ENCODE assay signal across 8 cellular contexts in genomic region chr1:108746382-108747127, GRCh38. TPM values are rescaled to one million over a fixed set of nuclear protein-coding genes. Genes with fewer than 3 reads are reported as not detected.
DNase-seq lines count a peak whose midpoint lies in the region; ATAC-seq and TF ChIP-seq lines count a peak whose summit lies in the region.

Gene STXBP3, plus strand, starts transcription at chr1:108746674. Its CDS starts 64 bp downstream, at chr1:108746738.

- TF ChIP-seq CTCF in dorsolateral prefrontal cortex (IDR thresholded peaks at IDR 0.05 in 54 of 56, conservative IDR thresholded peaks at IDR 0.05 in 2 of 56; ENCODE audit: low read depth in 1 of 56, partially characterized antibody in 56 of 56) (peak; percentile 91 to 99 (median 97)), lower leg skin (IDR thresholded peaks at IDR 0.05) (peak in 2 of 3 donors; percentile 1 to 81)

- H3K9me3 ChIP-seq in CD4-positive, CD25-positive, alpha-beta regulatory T cell (ENCODE audit: control insufficient read depth in 2 of 2, low read length in 2 of 2), result no peaks in the 10 kb centered on the region

- peak within 1 kb of the TSS; percentile 92 to 100 (median 98) for H3K4me3 Mint-ChIP-seq in CD4-positive, CD25-positive, alpha-beta regulatory T cell
- peak within 1 kb of the TSS; percentile 95 for H3K4me3 Mint-ChIP-seq in activated CD4-positive, alpha-beta memory T cell treated with anti-CD3 and anti-CD28 coated beads for 36 hours

- H3K27ac ChIP-seq in CD4-positive, CD25-positive, alpha-beta regulatory T cell (ENCODE audit: insufficient read depth, low read length, poor library complexity, severe bottlenecking), result peak within 1 kb of the TSS; percentile 92
- H3K27ac ChIP-seq in dorsolateral prefrontal cortex, result peak within 1 kb of the TSS; percentile 83 to 100 (median 98)

- H3K36me3 ChIP-seq in CD4-positive, CD25-positive, alpha-beta regulatory T cell (ENCODE audit: control insufficient read depth, insufficient read depth, low read length), result no peaks in the 10 kb centered on the region

- H3K4me1 Mint-ChIP-seq in CD4-positive, CD25-positive, alpha-beta regulatory T cell, result peaks cover 8 to 43% (median 37%) of the 10 kb centered on the region in 4 donors
- peaks cover 28% of the 10 kb centered on the region for H3K4me1 Mint-ChIP-seq in activated CD4-positive, alpha-beta memory T cell treated with anti-CD3 and anti-CD28 coated beads for 36 hours (ENCODE audit: low read depth)

- POLR2A ChIA-PET in activated CD4-positive, alpha-beta memory T cell treated with anti-CD3 and anti-CD28 coated beads for 36 hours (lab: Charles Lee), result interaction anchor here (3.1 kb wide), 1 partner anchor 54 kb away, joined by 14 read pairs; the partner anchor contains the start of gene PRPF38B

- WGBS in lower leg skin, 2 donors, result 1 to 2% methylated on average over 38 to 64 of the region's 71 CpGs

- intact Hi-C loops in activated CD4-positive, alpha-beta memory T cell treated with anti-CD3 and anti-CD28 coated beads for 36 hours (cut with micrococcal nuclease), result loop anchor here (1.0 to 5.0 kb wide), 8 partner anchors 42 to 801 kb away; partner anchors contain the start of genes CLCC1, EEIG2, GNAI3 and HENMT1
- intact Hi-C loops in dorsolateral prefrontal cortex (cut with DNase I), result loop anchor here (1.0 to 10.0 kb wide), 7 partner anchors 28 to 358 kb away; partner anchors contain the start of genes PRPF38B (in 2 of the 2) and GPSM2 (in 1 of the 2)
- intact Hi-C loops in lower leg skin (cut with DNase I; ENCODE audit: low total_unique reads), result no loop called here

- peak within 1 kb of the TSS; percentile 93 for H3K4me3 ChIP-seq in CD4-positive, CD25-positive, alpha-beta regulatory T cell (ENCODE audit: low read depth, low read length)
- H3K4me3 ChIP-seq in dorsolateral prefrontal cortex (peak within 1 kb of the TSS; percentile 67 to 99 (median 89)), lower leg skin (ENCODE audit: low read depth, poor library complexity, severe bottlenecking) (peak within 1 kb of the TSS; percentile 85)

- H3K36me3 Mint-ChIP-seq in CD4-positive, CD25-positive, alpha-beta regulatory T cell, result peaks cover 10% of the 10 kb centered on the region
- no peaks in the 10 kb centered on the region for H3K36me3 Mint-ChIP-seq in activated CD4-positive, alpha-beta memory T cell treated with anti-CD3 and anti-CD28 coated beads for 36 hours

- TF ChIP-seq POLR2A in lower leg skin (IDR thresholded peaks at IDR 0.05), result peak in 1 of 2 donors; percentile 80

- H3K27me3 ChIP-seq in CD4-positive, CD25-positive, alpha-beta regulatory T cell (ENCODE audit: control insufficient read depth, insufficient read depth, low read length), result no peaks in the 10 kb centered on the region
- H3K27me3 ChIP-seq in dorsolateral prefrontal cortex, result no peaks in the 10 kb centered on the region

- peak within 1 kb of the TSS; percentile 99 to 100 (median 99) for H3K27ac Mint-ChIP-seq in CD4-positive, CD25-positive, alpha-beta regulatory T cell
- H3K27ac Mint-ChIP-seq in activated CD4-positive, alpha-beta memory T cell treated with anti-CD3 and anti-CD28 coated beads for 36 hours, result peak within 1 kb of the TSS; percentile 97

- CTCF ChIA-PET in activated CD4-positive, alpha-beta memory T cell treated with anti-CD3 and anti-CD28 coated beads for 36 hours (lab: Charles Lee), result interaction anchor here (1.0 kb wide), 1 partner anchor 54 kb away, joined by 8 read pairs; the partner anchor contains the start of gene PRPF38B

- ATAC-seq in CD4-positive, CD25-positive, alpha-beta regulatory T cell (ENCODE audit: low read depth in 2 of 2), result peak; percentile 95 to 96
- peak; percentile 94 for ATAC-seq in GM19395 (IDR thresholded peaks at IDR 0.05; ENCODE audit: unreplicated experiment)
- ATAC-seq in HG03571 (IDR thresholded peaks at IDR 0.05; ENCODE audit: unreplicated experiment), result peak; percentile 87

- H3K9me3 Mint-ChIP-seq in CD4-positive, CD25-positive, alpha-beta regulatory T cell, result peaks cover 0 to 1% (median 0%) of the 10 kb centered on the region in 7 donors
- H3K9me3 Mint-ChIP-seq in activated CD4-positive, alpha-beta memory T cell treated with anti-CD3 and anti-CD28 coated beads for 36 hours, result no peaks in the 10 kb centered on the region

- peak; percentile 98 to 99 (median 99) for DNase-seq in CD4-positive, CD25-positive, alpha-beta regulatory T cell
- peak; percentile 99 for DNase-seq in NCI-H82 (lab: John Stamatoyannopoulos, UW)
- DNase-seq in activated CD4-positive, alpha-beta memory T cell treated with anti-CD3 and anti-CD28 coated beads for 36 hours, result peak; percentile 100
- peak; percentile 96 to 99 (median 98) for DNase-seq in dorsolateral prefrontal cortex
- DNase-seq in lower leg skin (ENCODE audit: low spot score in 2 of 2), result peak; percentile 97 to 100
- peak; percentile 97 to 100 (median 100) for DNase-seq in stimulated activated CD4-positive, alpha-beta T cell treated with anti-CD3 and anti-CD28 coated beads, TNF-alpha, amount 100 ng/mL, for 1 hour (ENCODE audit: low read depth in 3 of 3, low spot score in 1 of 3)

- H3K27me3 Mint-ChIP-seq in CD4-positive, CD25-positive, alpha-beta regulatory T cell, result peaks cover 6% of the 10 kb centered on the region
- no peaks in the 10 kb centered on the region for H3K27me3 Mint-ChIP-seq in activated CD4-positive, alpha-beta memory T cell treated with anti-CD3 and anti-CD28 coated beads for 36 hours

- peaks cover 31% of the 10 kb centered on the region for H3K4me1 ChIP-seq in CD4-positive, CD25-positive, alpha-beta regulatory T cell (ENCODE audit: control insufficient read depth, insufficient read depth, low read length, poor library complexity, severe bottlenecking)

RNA-seq across cellular contexts. Expression of gene STXBP3, which starts in this region (rescaled TPM):
- total RNA-seq in CD4-positive, CD25-positive, alpha-beta regulatory T cell, result 71.8 TPM
- polyA plus RNA-seq in CD4-positive, CD25-positive, alpha-beta regulatory T cell, result 10 to 100 TPM; 43.5 to 56.3 (median 53.2) TPM
- total RNA-seq in activated CD4-positive, alpha-beta memory T cell treated with anti-CD3 and anti-CD28 coated beads for 36 hours, result 10 to 100 TPM; 40.8 to 46.8 TPM
- total RNA-seq in dorsolateral prefrontal cortex, result 100 to 1,000 TPM in 10 of 120 experiments, 10 to 100 TPM in 110; 46.9 to 162 (median 74.2) TPM
- total RNA-seq in lower leg skin, result 10 to 100 TPM; 57.4 to 80.7 (median 69.5) TPM

Comparison
In these comparisons a context has a peak if more than half of its experiments do, and no peak if none do; other contexts are left out.
1. Peak in every context shown above with its lines: DNase-seq, ATAC-seq, H3K4me3 ChIP-seq and H3K27ac ChIP-seq.